In genomic region chr1:2268285-2269056, GRCh38 we compare ENCODE assay signal across 18 cellular contexts. TPM values are rescaled to one million over a fixed set of nuclear protein-coding genes. Genes with fewer than 3 reads are reported as not detected.
DNase-seq lines count a peak whose midpoint lies in the region; ATAC-seq and TF ChIP-seq lines count a peak whose summit lies in the region.
"Had no signal": no experiment of that assay in that cellular context is flagged by ENCODE, and none has a peak within 500 bp of the region (broad histone marks: within the 10 kb centered on the region; RNA-seq: fewer than 3 reads in every experiment).

No MANE protein-coding gene starts in this region.

- peaks cover 60% of the 10 kb centered on the region for H3K4me1 Mint-ChIP-seq in stimulated activated naive CD8-positive, alpha-beta T cell treated with anti-CD3 and anti-CD28 coated beads, Interleukin-15, Interleukin-2, amounts not matched to agents 100 ng/mL and 50 ng/mL, for 24 hours (ENCODE audit: low read depth)
- peaks cover 50% of the 10 kb centered on the region for H3K4me1 Mint-ChIP-seq in mesothelial cell of epicardium

- H3K4me3 Mint-ChIP-seq in stimulated activated naive CD8-positive, alpha-beta T cell treated with anti-CD3 and anti-CD28 coated beads, Interleukin-15, Interleukin-2, amounts not matched to agents 100 ng/mL and 50 ng/mL, for 24 hours, result no peak overlapping the region
- no peak overlapping the region for H3K4me3 Mint-ChIP-seq in mesothelial cell of epicardium

- no peaks in the 10 kb centered on the region for H3K27me3 Mint-ChIP-seq in stimulated activated naive CD8-positive, alpha-beta T cell treated with anti-CD3 and anti-CD28 coated beads, Interleukin-15, Interleukin-2, amounts not matched to agents 100 ng/mL and 50 ng/mL, for 24 hours
- H3K27me3 Mint-ChIP-seq in mesothelial cell of epicardium (ENCODE audit: low read depth), result no peaks in the 10 kb centered on the region

- no peak for DNase-seq in stimulated activated naive CD8-positive, alpha-beta T cell treated with anti-CD3 and anti-CD28 coated beads, Interleukin-15, Interleukin-2, amounts not matched to agents 100 U/mL and 50 U/mL, for 24 hours
- DNase-seq in coronary artery (ENCODE audit: low spot score) (no peak), mesothelial cell of epicardium (ENCODE audit: low spot score in 2 of 2, unreplicated experiment in 2 of 2) (no peak), uterus (no peak), T1000 (lab: John Stamatoyannopoulos, UW) (no peak), HCEC 1CT (no peak)
- no peak for DNase-seq in activated effector memory CD4-positive, alpha-beta T cell treated with Interleukin-2 at 50 U/mL for 16 hours
- DNase-seq: activated CD4-positive, alpha-beta T cell treated with anti-CD3 and anti-CD28 coated beads, Interleukin-2, amount 50 U/mL, for 48 hours; amniotic stem cell; central memory CD4-positive, alpha-beta T cell; NCI-H146; NCI-H2227 treated with DMSO at 0.1 percent for 48 hours; Peyer's patch; stomach had no signal

- H3K36me3 Mint-ChIP-seq in stimulated activated naive CD8-positive, alpha-beta T cell treated with anti-CD3 and anti-CD28 coated beads, Interleukin-15, Interleukin-2, amounts not matched to agents 100 ng/mL and 50 ng/mL, for 24 hours (ENCODE audit: low read depth), result no peaks in the 10 kb centered on the region
- H3K36me3 Mint-ChIP-seq in mesothelial cell of epicardium, result no peaks in the 10 kb centered on the region

- H3K36me3 ChIP-seq in uterus, result no peaks in the 10 kb centered on the region
- H3K36me3 ChIP-seq: Peyer's patch, right lobe of liver, stomach had no signal

- H3K4me3 ChIP-seq in coronary artery (peak overlapping the region; percentile 57), uterus (no peak overlapping the region)
- H3K4me3 ChIP-seq: mucosa of descending colon, Peyer's patch, right lobe of liver, stomach had no signal

- TF ChIP-seq CTCF in coronary artery (IDR thresholded peaks at IDR 0.05) (no peak), mesothelial cell of epicardium (IDR thresholded peaks at IDR 0.05; ENCODE audit: unreplicated experiment) (no peak), uterus (IDR thresholded peaks at IDR 0.05) (no peak)

- ATAC-seq in stimulated activated naive CD8-positive, alpha-beta T cell treated with anti-CD3 and anti-CD28 coated beads, Interleukin-15, Interleukin-2, amounts not matched to agents 100 U/mL and 50 U/mL, for 24 hours, result no peak
- ATAC-seq: mucosa of descending colon, SK-N-SH treated with all-trans-retinoic acid at 6 μM for 48 hours had no signal

- peaks cover 18 to 55% of the 10 kb centered on the region in 2 donors for H3K4me1 ChIP-seq in uterus

- H3K9me3 Mint-ChIP-seq in stimulated activated naive CD8-positive, alpha-beta T cell treated with anti-CD3 and anti-CD28 coated beads, Interleukin-15, Interleukin-2, amounts not matched to agents 100 ng/mL and 50 ng/mL, for 24 hours, result no peaks in the 10 kb centered on the region
- H3K9me3 Mint-ChIP-seq in mesothelial cell of epicardium, result no peaks in the 10 kb centered on the region

- H3K27me3 ChIP-seq in uterus, result no peaks in the 10 kb centered on the region
- H3K27me3 ChIP-seq: Peyer's patch, right lobe of liver, stomach had no signal

- intact Hi-C loops in uterus (cut with DNase I; ENCODE audit: low total_unique reads), result no loop called here

- H3K27ac ChIP-seq in coronary artery, result peak overlapping the region in 1 of 2 donors; percentile 43
- H3K27ac ChIP-seq in uterus, result peak overlapping the region in 1 of 2 donors; percentile 9
- H3K27ac ChIP-seq: right lobe of liver had no signal

- H3K9me3 ChIP-seq in uterus, result no peaks in the 10 kb centered on the region
- H3K9me3 ChIP-seq: mucosa of descending colon, Peyer's patch, right lobe of liver, stomach had no signal

- H3K27ac Mint-ChIP-seq in stimulated activated naive CD8-positive, alpha-beta T cell treated with anti-CD3 and anti-CD28 coated beads, Interleukin-15, Interleukin-2, amounts not matched to agents 100 ng/mL and 50 ng/mL, for 24 hours, result peak overlapping the region; percentile 71
- peak overlapping the region; percentile 94 for H3K27ac Mint-ChIP-seq in mesothelial cell of epicardium

- no peak for TF ChIP-seq POLR2A in uterus (IDR thresholded peaks at IDR 0.05)

RNA-seq across cellular contexts. Expression of gene SKI, which starts 40.4 kb away (rescaled TPM):
- 105 to 110 TPM (median 105 TPM) in 3 replicates for total RNA-seq in mesothelial cell of epicardium
- total RNA-seq in uterus, result 100 to 1,000 TPM in 1 of 4 donors, 10 to 100 TPM in 3; 22.8 to 148 (median 34.9) TPM
